Comparison of ENCODE assay signal across 17 cellular contexts in the genomic region with DNA sequence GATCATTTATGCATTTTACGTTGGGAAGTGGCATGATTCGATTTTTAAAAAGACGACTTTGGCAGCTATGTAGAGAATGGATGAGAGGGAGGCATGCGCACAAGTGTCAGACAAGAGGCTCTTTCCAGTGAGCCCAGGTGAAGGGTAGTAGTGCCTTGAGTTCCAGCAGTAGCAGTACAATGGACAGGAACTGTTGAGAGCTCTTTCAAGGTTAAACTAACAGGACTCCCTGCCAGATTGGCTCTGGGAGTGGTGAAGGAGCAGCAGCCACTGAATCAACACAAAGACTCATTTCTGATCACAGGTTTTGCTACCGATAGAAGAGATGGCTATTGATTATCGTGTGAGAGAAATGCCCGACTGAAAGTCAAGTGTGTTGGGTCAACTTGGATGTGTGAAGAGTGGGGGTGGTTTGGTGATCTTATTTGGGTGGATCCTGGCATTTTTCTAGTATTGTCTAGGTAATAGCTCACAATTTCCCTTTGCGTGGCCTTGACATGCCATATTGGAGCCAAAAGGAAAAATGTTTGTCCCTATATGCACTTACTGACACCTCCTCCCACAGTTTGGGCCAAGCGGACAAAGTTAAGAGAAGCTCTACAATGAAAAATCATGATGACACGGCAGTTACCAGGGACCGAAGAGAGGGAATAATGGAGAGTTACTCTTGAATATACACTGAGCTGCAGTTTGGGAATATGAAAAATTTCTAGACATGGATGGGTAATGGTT.
DNase-seq lines count a peak whose midpoint lies in the region; ATAC-seq, FAIRE-seq and TF ChIP-seq lines count a peak whose summit lies in the region.
"Had no signal": no experiment of that assay in that cellular context is flagged by ENCODE, and none has a peak within 500 bp of the region (broad histone marks: within the 10 kb centered on the region; RNA-seq: fewer than 3 reads in every experiment).

No MANE protein-coding gene starts in this region.

- in situ Hi-C loops in HepG2 (cut with HindIII; ENCODE audit: extremely low pct_ligation_motif_present, low pct_unique_long_range_greater_than_20kb) = no loop called here

- H3K9me3 ChIP-seq in HepG2 (ENCODE audit: low read length) = no peaks in the 10 kb centered on the region
- no peaks in the 10 kb centered on the region for H3K9me3 ChIP-seq in right lobe of liver
- H3K9me3 ChIP-seq in body of pancreas = no peaks in the 10 kb centered on the region
- no peaks in the 10 kb centered on the region for H3K9me3 ChIP-seq in pancreas
- H3K9me3 ChIP-seq: BE2C had no signal

- no peak overlapping the region for H3K9ac ChIP-seq in HepG2 (ENCODE audit: insufficient read depth, low read depth, low read length)

- no peaks in the 10 kb centered on the region for H4K20me1 ChIP-seq in HepG2 (ENCODE audit: insufficient read depth, low read length)

- no peak overlapping the region for H3K4me3 ChIP-seq in HepG2 (replicated peaks in 1 of 3; ENCODE audit: insufficient read depth in 1 of 3, low read depth in 2 of 3, low read length in 3 of 3)
- H3K4me3 ChIP-seq in right lobe of liver = no peak overlapping the region
- no peak overlapping the region for H3K4me3 ChIP-seq in body of pancreas
- H3K4me3 ChIP-seq in pancreas = no peak overlapping the region
- H3K4me3 ChIP-seq: GM12878 had no signal

- peak; percentile 71 for ATAC-seq in HepG2
- no peak for ATAC-seq in right lobe of liver
- ATAC-seq in body of pancreas = peak; percentile 94
- ATAC-seq in pancreas = peak; percentile 98 to 100 (median 99)
- ATAC-seq in HG02678 (IDR thresholded peaks at IDR 0.05; ENCODE audit: unreplicated experiment) = no peak
- ATAC-seq in GM21515 (IDR thresholded peaks at IDR 0.05; ENCODE audit: unreplicated experiment) = no peak
- ATAC-seq: GM12878 had no signal

- H2AFZ ChIP-seq in HepG2 (ENCODE audit: low read length) = no peak overlapping the region

- 32% methylated on average over 11 of the region's 11 CpGs for WGBS in HepG2 (ENCODE audit: low lambda C conversion rate)
- 69% methylated on average over 11 of the region's 11 CpGs for WGBS in right lobe of liver (ENCODE audit: insufficient coverage, low coverage, low lambda C conversion rate, missing lambda C conversion rate)
- 30 to 32% methylated on average over 11 of the region's 11 CpGs for WGBS in body of pancreas, 2 donors
- 33 to 41% methylated on average over 11 of the region's 11 CpGs for WGBS in pancreas, 2 donors

- H3K4me1 ChIP-seq in HepG2 (ENCODE audit: insufficient read depth, low read length) (no peaks in the 10 kb centered on the region), right lobe of liver (no peaks in the 10 kb centered on the region), body of pancreas (peaks cover 14% of the 10 kb centered on the region), pancreas (no peaks in the 10 kb centered on the region)
- H3K4me1 ChIP-seq: BE2C had no signal

- H3K27me3 ChIP-seq in HepG2 (ENCODE audit: control insufficient read depth in 1 of 2, insufficient read depth in 2 of 2, low read length in 2 of 2) (no peaks in the 10 kb centered on the region), right lobe of liver (no peaks in the 10 kb centered on the region), body of pancreas (no peaks in the 10 kb centered on the region), pancreas (no peaks in the 10 kb centered on the region)
- H3K27me3 ChIP-seq: BE2C had no signal

- no peaks in the 10 kb centered on the region for H3K36me3 ChIP-seq in HepG2 (replicated peaks in 1 of 2; ENCODE audit: control insufficient read depth in 1 of 2, insufficient read depth in 2 of 2, low read length in 2 of 2)
- no peaks in the 10 kb centered on the region for H3K36me3 ChIP-seq in right lobe of liver
- no peaks in the 10 kb centered on the region for H3K36me3 ChIP-seq in body of pancreas (replicated peaks in 1 of 2; ENCODE audit: insufficient read depth in 1 of 2, low read depth in 2 of 2)
- no peaks in the 10 kb centered on the region for H3K36me3 ChIP-seq in pancreas
- H3K36me3 ChIP-seq: BE2C had no signal

- peak; percentile 5 for DNase-seq in HepG2 (ENCODE audit: low spot score)
- DNase-seq in right lobe of liver = no peak
- peak; percentile 56 to 78 (median 69) for DNase-seq in body of pancreas
- DNase-seq in pancreas = peak in 5 of 6 donors; percentile 24 to 77 (median 68)
- no peak for DNase-seq in stimulated activated CD4-positive, alpha-beta T cell treated with anti-CD3 and anti-CD28 coated beads, Interleukin-4, amount 100 ng/mL, for 1 hour
- DNase-seq: BE2C; CD4-positive, alpha-beta memory T cell; DMS79; GOT3; H9; IMR-90 had no signal

- no peak overlapping the region for H3K4me2 ChIP-seq in HepG2 (ENCODE audit: low read depth, low read length)

- H3K79me2 ChIP-seq in HepG2 (ENCODE audit: insufficient read depth, low read length) = no peaks in the 10 kb centered on the region

- CTCF ChIA-PET in HepG2 (lab: Yijun Ruan, JAX; ENCODE audit: low intra/inter-chr PET ratio, low total read pairs) = no interaction called here

- H3K27ac ChIP-seq in HepG2 (ENCODE audit: extremely low read length, insufficient read depth, low read length) (no peak overlapping the region), right lobe of liver (no peak overlapping the region), body of pancreas (peak overlapping the region in 3 of 4 donors; percentile 4 to 65 (median 41)), pancreas (peak overlapping the region in 2 of 4 donors; percentile 10 to 53)
- H3K27ac ChIP-seq: C4-2B, HL-60 had no signal

- no TSS peak for BruUV-seq in HepG2 (replicated peaks; lab: Mats Ljungman, UMichigan)

- intact Hi-C loops in HepG2 (cut with micrococcal nuclease; ENCODE audit: unreplicated experiment) (no loop called here), right lobe of liver (cut with DNase I) (no loop called here), body of pancreas (cut with DNase I) (no loop called here), pancreas (cut with DNase I) (no loop called here)

- no peak for TF ChIP-seq RAD21 in HepG2 (CRISPR knock-in tag; IDR thresholded peaks at IDR 0.05)

- TF ChIP-seq EP300 in HepG2 (IDR thresholded peaks at IDR 0.05; ENCODE audit: low read depth in 2 of 2, low read length in 2 of 2) = no peak
- TF ChIP-seq EP300 in HepG2 (CRISPR knock-in tag; IDR thresholded peaks at IDR 0.05; ENCODE audit: borderline replicate concordance) = no peak

- no peak for FAIRE-seq in HepG2 (lab: Jason Lieb, UNC)
- FAIRE-seq in pancreas (lab: Jason Lieb, UNC) = no peak
- FAIRE-seq: A204.1, GM12878 had no signal

- TF ChIP-seq POLR2A in HepG2 (IDR thresholded peaks at IDR 0.05; ENCODE audit: insufficient read depth in 1 of 2, low read depth in 2 of 2, low read length in 2 of 2) = no peak
- no peak for TF ChIP-seq POLR2A in right lobe of liver (IDR thresholded peaks at IDR 0.05)
- TF ChIP-seq POLR2A in body of pancreas (IDR thresholded peaks at IDR 0.05) = no peak

- TF ChIP-seq CTCF in HepG2 (CRISPR knock-in tag; IDR thresholded peaks at IDR 0.05) = no peak
- TF ChIP-seq CTCF in right lobe of liver (IDR thresholded peaks at IDR 0.05) = no peak
- no peak for TF ChIP-seq CTCF in body of pancreas (IDR thresholded peaks at IDR 0.05)
- TF ChIP-seq CTCF in pancreas (IDR thresholded peaks at IDR 0.05) = no peak

- POLR2A ChIA-PET in HepG2 (lab: Yijun Ruan, JAX) = no interaction called here

TF ChIP-seq in HepG2, 621 proteins besides CTCF, POLR2A, EP300 and RAD21 (continues in another document):
- TF ChIP-seq, protein P1, sequence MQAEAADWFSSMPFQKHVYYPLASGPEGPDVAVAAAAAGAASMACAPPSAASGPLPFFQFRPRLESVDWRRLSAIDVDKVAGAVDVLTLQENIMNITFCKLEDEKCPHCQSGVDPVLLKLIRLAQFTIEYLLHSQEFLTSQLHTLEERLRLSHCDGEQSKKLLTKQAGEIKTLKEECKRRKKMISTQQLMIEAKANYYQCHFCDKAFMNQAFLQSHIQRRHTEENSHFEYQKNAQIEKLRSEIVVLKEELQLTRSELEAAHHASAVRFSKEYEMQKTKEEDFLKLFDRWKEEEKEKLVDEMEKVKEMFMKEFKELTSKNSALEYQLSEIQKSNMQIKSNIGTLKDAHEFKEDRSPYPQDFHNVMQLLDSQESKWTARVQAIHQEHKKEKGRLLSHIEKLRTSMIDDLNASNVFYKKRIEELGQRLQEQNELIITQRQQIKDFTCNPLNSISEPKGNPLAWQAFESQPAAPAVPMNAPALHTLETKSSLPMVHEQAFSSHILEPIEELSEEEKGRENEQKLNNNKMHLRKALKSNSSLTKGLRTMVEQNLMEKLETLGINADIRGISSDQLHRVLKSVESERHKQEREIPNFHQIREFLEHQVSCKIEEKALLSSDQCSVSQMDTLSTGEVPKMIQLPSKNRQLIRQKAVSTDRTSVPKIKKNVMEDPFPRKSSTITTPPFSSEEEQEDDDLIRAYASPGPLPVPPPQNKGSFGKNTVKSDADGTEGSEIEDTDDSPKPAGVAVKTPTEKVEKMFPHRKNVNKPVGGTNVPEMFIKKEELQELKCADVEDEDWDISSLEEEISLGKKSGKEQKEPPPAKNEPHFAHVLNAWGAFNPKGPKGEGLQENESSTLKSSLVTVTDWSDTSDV (CRISPR knock-in tag; IDR thresholded peaks at IDR 0.05) = no peak
- TF ChIP-seq ZNF615 (CRISPR knock-in tag; IDR thresholded peaks at IDR 0.05; ENCODE audit: borderline replicate concordance) = no peak
- no peak for TF ChIP-seq ATRX (CRISPR knock-in tag; IDR thresholded peaks at IDR 0.05; ENCODE audit: borderline replicate concordance)
- no peak for TF ChIP-seq NFE2L2 (IDR thresholded peaks at IDR 0.05; ENCODE audit: low read length)
- TF ChIP-seq ZZZ3 (CRISPR knock-in tag; IDR thresholded peaks at IDR 0.05; ENCODE audit: borderline replicate concordance) = no peak
- TF ChIP-seq, protein P2, sequence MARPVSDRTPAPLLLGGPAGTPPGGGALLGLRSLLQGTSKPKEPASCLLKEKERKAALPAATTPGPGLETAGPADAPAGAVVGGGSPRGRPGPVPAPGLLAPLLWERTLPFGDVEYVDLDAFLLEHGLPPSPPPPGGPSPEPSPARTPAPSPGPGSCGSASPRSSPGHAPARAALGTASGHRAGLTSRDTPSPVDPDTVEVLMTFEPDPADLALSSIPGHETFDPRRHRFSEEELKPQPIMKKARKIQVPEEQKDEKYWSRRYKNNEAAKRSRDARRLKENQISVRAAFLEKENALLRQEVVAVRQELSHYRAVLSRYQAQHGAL (CRISPR knock-in tag; IDR thresholded peaks at IDR 0.05; ENCODE audit: not compliant biosample characterization) = no peak
- TF ChIP-seq, protein P3, sequence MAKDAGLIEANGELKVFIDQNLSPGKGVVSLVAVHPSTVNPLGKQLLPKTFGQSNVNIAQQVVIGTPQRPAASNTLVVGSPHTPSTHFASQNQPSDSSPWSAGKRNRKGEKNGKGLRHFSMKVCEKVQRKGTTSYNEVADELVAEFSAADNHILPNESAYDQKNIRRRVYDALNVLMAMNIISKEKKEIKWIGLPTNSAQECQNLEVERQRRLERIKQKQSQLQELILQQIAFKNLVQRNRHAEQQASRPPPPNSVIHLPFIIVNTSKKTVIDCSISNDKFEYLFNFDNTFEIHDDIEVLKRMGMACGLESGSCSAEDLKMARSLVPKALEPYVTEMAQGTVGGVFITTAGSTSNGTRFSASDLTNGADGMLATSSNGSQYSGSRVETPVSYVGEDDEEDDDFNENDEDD (CRISPR knock-in tag; IDR thresholded peaks at IDR 0.05; ENCODE audit: borderline replicate concordance) = no peak
- no peak for TF ChIP-seq ZEB1 (IDR thresholded peaks at IDR 0.05; ENCODE audit: insufficient replicate concordance, low read depth)
- no peak for TF ChIP-seq PHF5A (CRISPR knock-in tag; IDR thresholded peaks at IDR 0.05; ENCODE audit: low read depth, unreplicated experiment)

Comparison
In these comparisons a context has a peak if more than half of its experiments do, and no peak if none do; other contexts are left out.
1. ATAC-seq: peak in HepG2 (single experiment), body of pancreas (single experiment) and pancreas (4 of 4); none in right lobe of liver (0 of 4), HG02678 (single experiment) and GM21515 (single experiment).
2. DNase-seq: peak in HepG2 (single experiment), body of pancreas (4 of 4) and pancreas (5 of 6); none in right lobe of liver (0 of 3) and stimulated activated CD4-positive, alpha-beta T cell treated with anti-CD3 and anti-CD28 coated beads, Interleukin-4, amount 100 ng/mL, for 1 hour (single experiment).
3. H3K27ac ChIP-seq: peak in body of pancreas (3 of 4); none in HepG2 (single experiment) and right lobe of liver (0 of 3).